ENCODE assay signal across 7 cellular contexts in the genomic region with DNA sequence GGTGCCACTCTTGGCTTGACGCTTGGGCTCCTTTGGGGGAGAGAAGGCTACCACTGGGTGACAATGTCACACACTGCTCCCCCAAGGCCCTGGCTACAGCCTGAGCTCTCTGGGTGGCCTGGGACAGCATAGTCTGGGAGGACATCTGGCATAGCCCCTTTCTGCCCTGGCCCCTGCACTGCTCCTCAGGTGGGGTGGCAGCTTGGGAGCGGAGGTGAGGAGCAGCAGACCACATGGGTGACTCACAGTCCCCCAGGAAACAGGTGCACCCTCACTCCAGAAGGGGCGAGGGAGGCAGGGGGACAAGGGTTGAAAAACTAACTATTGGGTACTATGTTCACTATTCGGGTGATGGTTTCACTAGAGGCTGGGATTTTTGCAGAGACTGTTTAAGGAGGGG. TPM values are rescaled to one million over a fixed set of nuclear protein-coding genes. Genes with fewer than 3 reads are reported as not detected.
"Had no signal": no experiment of that assay in that cellular context is flagged by ENCODE, and none has a peak within 500 bp of the region (broad histone marks: within the 10 kb centered on the region; RNA-seq: fewer than 3 reads in every experiment).

No MANE protein-coding gene starts in this region.

- ATAC-seq: GM23338, HepG2 had no signal

- H3K4me2 ChIP-seq: GM23338 had no signal

- H3K4me3 ChIP-seq: GM23338 had no signal

- H3K27ac ChIP-seq: HL-60 had no signal

- DNase-seq: H9, HCEC 1CT had no signal

RNA-seq across cellular contexts. Expression of gene NPTX2, which starts 45.2 kb away (rescaled TPM):
- total RNA-seq: HepG2, HT1080 had no signal
- polyA plus RNA-seq: HepG2, IgD-negative memory B cell had no signal
